Comparison of ENCODE assay signal across 8 cellular contexts in the genomic region with DNA sequence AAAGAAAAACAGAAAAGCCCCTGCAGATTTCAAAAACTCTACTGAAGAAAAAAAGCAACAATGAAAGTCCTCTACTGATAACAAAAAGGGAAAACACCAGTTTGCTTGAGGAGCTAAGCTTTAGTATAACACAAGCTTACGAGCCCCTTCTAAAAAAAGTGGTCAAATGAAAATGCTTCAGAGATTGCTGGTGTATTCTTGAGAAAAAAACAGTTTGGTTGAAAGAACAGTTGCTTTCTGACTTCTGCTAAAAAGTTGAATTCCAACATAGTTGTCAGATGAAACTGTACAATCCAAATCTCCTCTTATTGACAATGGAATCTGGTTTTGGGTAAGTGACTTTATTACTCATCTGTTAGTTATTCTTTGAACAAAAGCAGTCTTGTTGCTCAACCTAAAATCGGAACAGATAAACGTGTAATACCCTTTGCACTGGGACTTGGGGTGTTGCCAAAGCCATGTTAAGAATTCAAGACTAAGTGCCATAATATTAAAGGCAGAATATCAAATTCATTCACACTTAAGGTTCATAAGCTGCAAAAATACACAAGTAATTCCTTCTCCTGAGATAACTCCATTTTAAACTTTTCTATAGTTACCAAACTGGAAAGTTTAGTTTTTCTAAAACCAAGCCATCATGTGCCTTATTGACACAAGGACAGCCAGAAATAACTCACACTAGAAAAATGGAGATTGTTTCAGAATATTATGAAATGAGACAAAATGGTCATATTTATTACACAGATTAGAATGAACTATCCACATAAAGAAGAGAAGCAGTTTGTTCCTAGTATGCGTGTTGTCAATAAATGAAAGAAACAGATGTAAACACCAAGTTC. TPM values are rescaled to one million over a fixed set of nuclear protein-coding genes. Genes with fewer than 3 reads are reported as not detected.
DNase-seq lines count a peak whose midpoint lies in the region; ATAC-seq and TF ChIP-seq lines count a peak whose summit lies in the region.

No MANE protein-coding gene starts in this region.

- no peak overlapping the region for H2AFZ ChIP-seq in H9 (ENCODE audit: low read length)

- no peaks in the 10 kb centered on the region for H3K79me2 ChIP-seq in H9 (ENCODE audit: insufficient read depth, low read length)

- DNase-seq in HCEC 1CT (peak; percentile 90), NCI-H460 (ENCODE audit: extremely low read depth, low read depth) (peak; percentile 24), foreskin keratinocyte (peak; percentile 82 to 88), ureter (ENCODE audit: low spot score) (no peak), NCI-H524 (lab: John Stamatoyannopoulos, UW) (no peak), substantia nigra (lab: John Stamatoyannopoulos, UW) (no peak), H9 (no peak)

- H3K4me3 Mint-ChIP-seq in H9 = no peak overlapping the region

- H3K4me1 ChIP-seq in foreskin keratinocyte (peaks cover 14% of the 10 kb centered on the region), H9 (ENCODE audit: insufficient read depth, low read length) (no peaks in the 10 kb centered on the region; the same call in 1 of the 2 replicates)

- H3K27ac Mint-ChIP-seq in H9 = no peak overlapping the region; a peak in 1 of 7 replicates

- no peak overlapping the region for H3T11ph ChIP-seq in H9 (ENCODE audit: low read length)

- H3K79me1 ChIP-seq in H9 (ENCODE audit: insufficient read depth, low read depth, low read length, poor library complexity, severe bottlenecking) = no peaks in the 10 kb centered on the region

- no peak for TF ChIP-seq CTCF in foreskin keratinocyte (conservative IDR thresholded peaks at IDR 0.05)
- no peak for TF ChIP-seq CTCF in H9 (conservative IDR thresholded peaks at IDR 0.05)

- no peak overlapping the region for H3K27ac ChIP-seq in foreskin keratinocyte
- no peak overlapping the region for H3K27ac ChIP-seq in substantia nigra (ENCODE audit: low read depth, low read length, poor library complexity, severe bottlenecking)
- H3K27ac ChIP-seq in H9 (ENCODE audit: insufficient read length, low read depth, low read length) = no peak overlapping the region

- no CpG with 5 or more reads among the region's 4 CpGs for WGBS in H9 (ENCODE audit: extremely low coverage, insufficient read length, low lambda C conversion rate)

- H3K4ac ChIP-seq in H9 (ENCODE audit: low read depth, low read length) = no peak overlapping the region

- no peak overlapping the region for H3K9ac ChIP-seq in H9 (ENCODE audit: extremely low read depth, insufficient read length, low read length)

- H3K23ac ChIP-seq in H9 (ENCODE audit: insufficient read length, low read depth, low read length) = no peak overlapping the region

- H2BK12ac ChIP-seq in H9 (ENCODE audit: insufficient read length, low read depth, low read length) = no peak overlapping the region

- H3K9me3 ChIP-seq in H9 (ENCODE audit: control insufficient read depth, low read depth, low read length) = no peaks in the 10 kb centered on the region

- H4K8ac ChIP-seq in H9 (replicated peaks; ENCODE audit: insufficient read length, low read depth, low read length) = no peak overlapping the region

- peak; percentile 47 for ATAC-seq in GM18505 (IDR thresholded peaks at IDR 0.05; ENCODE audit: unreplicated experiment)
- ATAC-seq in foreskin keratinocyte = peak; percentile 94

- H3K4me1 Mint-ChIP-seq in H9 = peaks cover 14 to 17% of the 10 kb centered on the region in 2 experiments

- TF ChIP-seq POLR2A in GM18505 (IDR thresholded peaks at IDR 0.05; ENCODE audit: borderline replicate concordance, extremely low read depth, insufficient read depth, insufficient read length) = peak; percentile 27

- H2BK120ac ChIP-seq in H9 (ENCODE audit: low read depth, low read length, poor library complexity, severe bottlenecking) = no peak overlapping the region

- H2BK15ac ChIP-seq in H9 (ENCODE audit: low read depth, low read length) = no peak overlapping the region

- no peaks in the 10 kb centered on the region for H3K27me3 ChIP-seq in foreskin keratinocyte
- H3K27me3 ChIP-seq in H9 (ENCODE audit: insufficient read depth, low read length) = no peaks in the 10 kb centered on the region

- H3K56ac ChIP-seq in H9 (ENCODE audit: insufficient read length, low read depth, low read length) = no peak overlapping the region

- no peaks in the 10 kb centered on the region for H4K20me1 ChIP-seq in H9 (ENCODE audit: control insufficient read depth, insufficient read depth, insufficient read length)

- no peak overlapping the region for H3K18ac ChIP-seq in H9 (ENCODE audit: insufficient read length, low read depth, low read length)

- no peak overlapping the region for H3K14ac ChIP-seq in H9 (ENCODE audit: insufficient read depth, low read length)

- no peak overlapping the region for H4K5ac ChIP-seq in H9 (ENCODE audit: insufficient read length, low read depth, low read length)

- H2BK20ac ChIP-seq in H9 (ENCODE audit: low read depth, low read length, poor library complexity, severe bottlenecking) = no peak overlapping the region

- H4K91ac ChIP-seq in H9 (ENCODE audit: insufficient read length, low read depth, low read length) = no peak overlapping the region

- H2BK5ac ChIP-seq in H9 (ENCODE audit: insufficient read length, low read length) = no peak overlapping the region

- no peak overlapping the region for H3K4me2 ChIP-seq in H9 (ENCODE audit: insufficient read depth, insufficient read length, low read length)

- no peaks in the 10 kb centered on the region for H3K36me3 Mint-ChIP-seq in H9 (ENCODE audit: insufficient read depth in 1 of 3, low read depth in 3 of 3)

- H2AK5ac ChIP-seq in H9 (ENCODE audit: insufficient read length, low read length) = no peak overlapping the region

- no peaks in the 10 kb centered on the region for H3K9me3 Mint-ChIP-seq in H9

- H3K23me2 ChIP-seq in H9 (ENCODE audit: insufficient read length, low read depth, low read length, poor library complexity, severe bottlenecking) = no peaks in the 10 kb centered on the region

- no peaks in the 10 kb centered on the region for H3K27me3 Mint-ChIP-seq in H9 (ENCODE audit: low read depth)

RNA-seq across cellular contexts. Expression of a gene that starts 45.3 kb away (rescaled TPM):
- total RNA-seq in NCI-H460 (2014; rRNA removed; shearing (Covaris generic)) = 19.5 and 27.3 TPM in 2 replicates
- polyA plus RNA-seq in NCI-H460 (2014; cell fraction: nucleus; rRNA removed) = 18.0 and 18.2 TPM in 2 replicates
- 15.0 and 16.7 TPM in 2 replicates for total RNA-seq in foreskin keratinocyte
- polyA plus RNA-seq in foreskin keratinocyte = 13.7 and 14.3 TPM in 2 replicates
- total RNA-seq in ureter = 63.2 TPM
- 15.6 and 17.3 TPM in 2 replicates for total RNA-seq in H9 (2021)

Comparison
In these comparisons a context has a peak if more than half of its experiments do, and no peak if none do; other contexts are left out.
1. DNase-seq: peak in HCEC 1CT (single experiment), NCI-H460 (single experiment) and foreskin keratinocyte (2 of 2); none in ureter (single experiment), NCI-H524 (0 of 2), substantia nigra (0 of 49) and H9 (single experiment).